ENCODE assay signal across 7 cellular contexts in the genomic region with DNA sequence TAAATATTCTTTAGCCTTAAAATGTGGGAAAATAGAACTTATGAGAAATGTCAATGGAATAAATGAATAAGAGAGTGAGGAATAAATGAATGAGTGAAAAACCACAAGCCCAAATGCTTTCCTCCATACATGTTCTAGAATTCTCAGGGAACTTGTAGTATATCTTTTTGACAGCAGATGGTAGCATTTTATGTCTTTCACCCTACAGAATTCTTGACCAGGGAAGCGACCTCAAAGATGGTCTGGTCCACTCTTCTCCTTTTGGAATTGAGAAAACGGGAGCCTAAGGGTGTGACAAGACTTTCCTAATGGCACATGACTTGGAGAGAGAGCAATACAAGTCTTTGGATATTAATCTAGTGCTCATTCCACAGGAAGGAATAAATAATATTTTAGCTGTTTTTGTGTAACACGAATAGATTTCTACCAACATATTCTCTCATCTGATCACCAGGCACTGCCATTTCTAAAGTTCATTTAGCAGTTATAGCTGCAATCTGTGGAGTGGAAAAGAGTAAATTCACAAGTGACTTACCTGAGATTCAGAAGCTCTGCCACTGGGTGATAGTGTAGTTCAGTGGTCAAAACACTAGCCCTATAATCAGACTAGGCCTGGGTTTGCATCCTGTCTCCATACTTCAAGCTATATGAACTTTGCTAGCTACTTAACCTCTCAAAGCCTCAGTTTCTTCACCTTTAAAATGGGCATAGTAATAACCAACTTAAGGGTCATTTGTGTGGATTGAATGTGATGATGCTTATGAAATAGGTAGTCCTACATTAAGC. TPM values are rescaled to one million over a fixed set of nuclear protein-coding genes. Genes with fewer than 3 reads are reported as not detected.
A peak's percentile ranks its signal among the peaks of the same experiment; 100 is the strongest.
DNase-seq lines count a peak whose midpoint lies in the region; TF ChIP-seq lines count a peak whose summit lies in the region.

No MANE protein-coding gene starts in this region.

- H3K27me3 Mint-ChIP-seq in progenitor cell of endocrine pancreas: peaks cover 12% of the 10 kb centered on the region
- peaks cover 35% of the 10 kb centered on the region for H3K27me3 Mint-ChIP-seq in nephron progenitor cell (ENCODE audit: low read depth, poor library complexity)

- DNase-seq in SK-N-SH (peak; percentile 4), fibroblast of mammary gland (ENCODE audit: low read depth) (peak; percentile 34), progenitor cell of endocrine pancreas (ENCODE audit: low spot score, unreplicated experiment) (no peak), nephron progenitor cell (no peak)
- DNase-seq in activated CD4-positive, CD25-positive, alpha-beta regulatory T cell (lab: John Stamatoyannopoulos, UW): no peak

- WGBS in SK-N-SH (ENCODE audit: low lambda C conversion rate): 5% methylated on average over 3 of the region's 3 CpGs

- peaks cover 5% of the 10 kb centered on the region for H3K27me3 ChIP-seq in DOHH2 (ENCODE audit: control insufficient read depth, low read length)
- peaks cover 18% of the 10 kb centered on the region for H3K27me3 ChIP-seq in SK-N-SH (ENCODE audit: insufficient read depth)

- H3K9me3 Mint-ChIP-seq in progenitor cell of endocrine pancreas (ENCODE audit: low read depth) (no peaks in the 10 kb centered on the region), nephron progenitor cell (no peaks in the 10 kb centered on the region)

- no peaks in the 10 kb centered on the region for H3K79me2 ChIP-seq in DOHH2 (ENCODE audit: control insufficient read depth, low read length)
- H3K79me2 ChIP-seq in SK-N-SH (ENCODE audit: insufficient read depth): no peaks in the 10 kb centered on the region

- H3K36me3 Mint-ChIP-seq in progenitor cell of endocrine pancreas (ENCODE audit: insufficient read depth) (no peaks in the 10 kb centered on the region), nephron progenitor cell (ENCODE audit: low read depth) (no peaks in the 10 kb centered on the region)

- CTCF ChIA-PET in HEK293 (lab: Yijun Ruan, JAX) (interaction anchor here (0.6 to 3.1 kb wide), 30 partner anchors 9 to 988 kb away, joined by 3 to 50 read pairs (median 4); partner anchors contain the start of gene F5), SK-N-SH (lab: Yijun Ruan, JAX) (interaction anchor here (0.6 to 2.0 kb wide), 10 partner anchors 8 to 1327 kb away, joined by 3 to 9 read pairs (median 4); partner anchors contain the start of gene F5)

- H3K27ac Mint-ChIP-seq in progenitor cell of endocrine pancreas (no peak overlapping the region), nephron progenitor cell (no peak overlapping the region)

- no peaks in the 10 kb centered on the region for H3K9me3 ChIP-seq in DOHH2 (ENCODE audit: control insufficient read depth, insufficient read depth, low read length)
- H3K9me3 ChIP-seq in HEK293 (ENCODE audit: control insufficient read depth, insufficient read depth, low read depth, low read length): no peaks in the 10 kb centered on the region
- H3K9me3 ChIP-seq in SK-N-SH: no peaks in the 10 kb centered on the region

- TF ChIP-seq CTCF in DOHH2 (IDR thresholded peaks at IDR 0.05; ENCODE audit: low read depth, low read length, poor library complexity, severe bottlenecking) (peak; percentile 59), HEK293 (tag by site-specific recombination; IDR thresholded peaks at IDR 0.05) (no peak; the same call in 1 of the 2 replicates), SK-N-SH (IDR thresholded peaks at IDR 0.05) (peak; percentile 66), fibroblast of mammary gland (conservative IDR thresholded peaks at IDR 0.05; ENCODE audit: control insufficient read depth, insufficient read depth, low read depth, low read length) (peak; percentile 37), progenitor cell of endocrine pancreas (IDR thresholded peaks at IDR 0.05; ENCODE audit: unreplicated experiment) (peak; percentile 57), nephron progenitor cell (IDR thresholded peaks at IDR 0.05) (no peak)

- no peak for TF ChIP-seq EP300 in SK-N-SH (IDR thresholded peaks at IDR 0.05; ENCODE audit: borderline replicate concordance in 1 of 2, low read depth in 1 of 2, low read length in 1 of 2)

- H3K4me3 Mint-ChIP-seq in progenitor cell of endocrine pancreas (ENCODE audit: low read depth) (no peak overlapping the region), nephron progenitor cell (no peak overlapping the region)

- H3K4me1 ChIP-seq in DOHH2 (ENCODE audit: control insufficient read depth, low read length) (peaks cover 31% of the 10 kb centered on the region), HEK293 (ENCODE audit: control insufficient read depth, insufficient read depth, low read length) (no peaks in the 10 kb centered on the region), SK-N-SH (ENCODE audit: control insufficient read depth in 1 of 2, insufficient read depth in 2 of 2, low read depth in 1 of 2, low read length in 1 of 2) (no peaks in the 10 kb centered on the region)

- H3K4me3 ChIP-seq in DOHH2 (ENCODE audit: low read length) (no peak overlapping the region), HEK293 (ENCODE audit: low read depth, low read length) (no peak overlapping the region), SK-N-SH (ENCODE audit: low read depth in 2 of 2, low read length in 1 of 2) (no peak overlapping the region), fibroblast of mammary gland (ENCODE audit: control insufficient read depth, low read depth, low read length) (no peak overlapping the region)

- POLR2A ChIA-PET in HEK293 (lab: Yijun Ruan, JAX): no interaction called here
- POLR2A ChIA-PET in SK-N-SH (lab: Yijun Ruan, JAX): no interaction called here

- H3K9me2 ChIP-seq in DOHH2 (replicated peaks; ENCODE audit: control insufficient read depth, low read length) (no peaks in the 10 kb centered on the region), SK-N-SH (no peaks in the 10 kb centered on the region)

- no peak overlapping the region for H3K4me2 ChIP-seq in DOHH2 (ENCODE audit: low read length)
- no peak overlapping the region for H3K4me2 ChIP-seq in SK-N-SH

- H3F3A ChIP-seq in DOHH2 (ENCODE audit: control insufficient read depth, insufficient read depth): no peaks in the 10 kb centered on the region
- H3F3A ChIP-seq in SK-N-SH (replicated peaks; ENCODE audit: insufficient read depth): no peaks in the 10 kb centered on the region

- no peaks in the 10 kb centered on the region for H3K36me3 ChIP-seq in DOHH2 (ENCODE audit: control insufficient read depth, low read length)
- no peaks in the 10 kb centered on the region for H3K36me3 ChIP-seq in HEK293 (ENCODE audit: control insufficient read depth in 2 of 2, insufficient read depth in 1 of 2, low read length in 2 of 2)
- no peaks in the 10 kb centered on the region for H3K36me3 ChIP-seq in SK-N-SH (replicated peaks in 1 of 2; ENCODE audit: control insufficient read depth in 1 of 2, insufficient read depth in 2 of 2, low read length in 1 of 2)

- H3K9ac ChIP-seq in SK-N-SH: no peak overlapping the region

- H3K4me1 Mint-ChIP-seq in progenitor cell of endocrine pancreas (ENCODE audit: low read depth) (no peaks in the 10 kb centered on the region), nephron progenitor cell (no peaks in the 10 kb centered on the region)

- no peaks in the 10 kb centered on the region for H4K20me1 ChIP-seq in DOHH2 (ENCODE audit: control insufficient read depth, insufficient read depth, low read depth, low read length)
- no peaks in the 10 kb centered on the region for H4K20me1 ChIP-seq in SK-N-SH (ENCODE audit: insufficient read depth)

- no peak overlapping the region; the same call in 1 of the 2 replicates for H2AFZ ChIP-seq in SK-N-SH (ENCODE audit: low read depth)

- TF ChIP-seq RAD21 in SK-N-SH (IDR thresholded peaks at IDR 0.05; ENCODE audit: low read length): peak; percentile 63

- H3K27ac ChIP-seq in DOHH2 (ENCODE audit: low read depth, low read length): no peak overlapping the region
- H3K27ac ChIP-seq in HEK293 (ENCODE audit: extremely low read depth, low read depth, low read length): no peak overlapping the region
- H3K27ac ChIP-seq in SK-N-SH (ENCODE audit: low read depth in 2 of 2, low read length in 1 of 2): no peak overlapping the region

TF ChIP-seq in SK-N-SH, 30 proteins besides CTCF, POLR2A, EP300 and RAD21:
- TF ChIP-seq ZBTB33 (IDR thresholded peaks at IDR 0.05; ENCODE audit: borderline replicate concordance, low read depth): no peak
- no peak for TF ChIP-seq YY1 (IDR thresholded peaks at IDR 0.05; ENCODE audit: low read depth)
- TF ChIP-seq RXRA (IDR thresholded peaks at IDR 0.05; ENCODE audit: borderline replicate concordance, low read depth): no peak
- TF ChIP-seq SMC3 (IDR thresholded peaks at IDR 0.05; ENCODE audit: low read depth, low read length): peak; percentile 61
- TF ChIP-seq TEAD4 (IDR thresholded peaks at IDR 0.05; ENCODE audit: borderline replicate concordance, insufficient read depth): no peak
- TF ChIP-seq, protein P1, sequence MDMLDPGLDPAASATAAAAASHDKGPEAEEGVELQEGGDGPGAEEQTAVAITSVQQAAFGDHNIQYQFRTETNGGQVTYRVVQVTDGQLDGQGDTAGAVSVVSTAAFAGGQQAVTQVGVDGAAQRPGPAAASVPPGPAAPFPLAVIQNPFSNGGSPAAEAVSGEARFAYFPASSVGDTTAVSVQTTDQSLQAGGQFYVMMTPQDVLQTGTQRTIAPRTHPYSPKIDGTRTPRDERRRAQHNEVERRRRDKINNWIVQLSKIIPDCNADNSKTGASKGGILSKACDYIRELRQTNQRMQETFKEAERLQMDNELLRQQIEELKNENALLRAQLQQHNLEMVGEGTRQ (IDR thresholded peaks at IDR 0.05; ENCODE audit: borderline replicate concordance, low read depth, low read length): no peak

RNA-seq across cellular contexts. Expression of gene F5, which starts 15.0 kb away (rescaled TPM):
- polyA plus RNA-seq in SK-N-SH (2012; rRNA removed): under 0.01 TPM in 1 of 2 replicates, not detected in the other
- polyA plus RNA-seq in SK-N-SH (2012; cell fraction: cytosol; rRNA removed): 0.01 TPM in 2 replicates
- polyA plus RNA-seq in SK-N-SH (2012; cell fraction: nucleus; rRNA removed): 0.01 and 0.02 TPM in 2 replicates
- 1.7 and 2.9 TPM in 2 replicates for total RNA-seq in progenitor cell of endocrine pancreas

RNA-seq across cellular contexts. Expression of gene SELP, which starts 28.6 kb away (rescaled TPM):
- polyA plus RNA-seq in SK-N-SH (2012; rRNA removed): not detected in 2 replicates
- not detected in 2 replicates for polyA plus RNA-seq in SK-N-SH (2012; cell fraction: cytosol; rRNA removed)
- not detected in 2 replicates for polyA plus RNA-seq in SK-N-SH (2012; cell fraction: nucleus; rRNA removed)
- not detected in 2 replicates for total RNA-seq in progenitor cell of endocrine pancreas

Comparison
In these comparisons a context has a peak if more than half of its experiments do, and no peak if none do; other contexts are left out.
1. CTCF ChIP-seq: peak in DOHH2 (single experiment), SK-N-SH (single experiment), fibroblast of mammary gland (single experiment) and progenitor cell of endocrine pancreas (single experiment); none in HEK293 (single experiment) and nephron progenitor cell (single experiment).
2. DNase-seq: peak in SK-N-SH (single experiment) and fibroblast of mammary gland (single experiment); none in progenitor cell of endocrine pancreas (single experiment), nephron progenitor cell (single experiment) and activated CD4-positive, CD25-positive, alpha-beta regulatory T cell (0 of 4).